In genomic region chr16:29995911-29996772, GRCh38 we compare ENCODE assay signal across 8 cellular contexts. TPM values are rescaled to one million over a fixed set of nuclear protein-coding genes. Genes with fewer than 3 reads are reported as not detected.
DNase-seq lines count a peak whose midpoint lies in the region; TF ChIP-seq lines count a peak whose summit lies in the region.

Gene INO80E, plus strand, starts transcription at chr16:29996241. Its CDS starts 70 bp downstream, at chr16:29996311.

- H3K36me3 ChIP-seq in ES-I3 (ENCODE audit: insufficient read depth, low read length) (peaks cover 4% of the 10 kb centered on the region; the same call in 1 of the 2 replicates), H7 (replicated peaks; ENCODE audit: control insufficient read depth, insufficient read depth, low read length) (peaks cover 3% of the 10 kb centered on the region), neural cell (ENCODE audit: insufficient read depth, low read length) (no peaks in the 10 kb centered on the region), stomach smooth muscle (ENCODE audit: control insufficient read depth in 2 of 2, insufficient read depth in 2 of 2, low read length in 2 of 2) (peaks cover 13 to 24% of the 10 kb centered on the region in 2 donors)

- peak within 1 kb of the TSS; percentile 96 for H2AFZ ChIP-seq in neural cell (ENCODE audit: low read depth, low read length)

- no peaks in the 10 kb centered on the region for H3K9me2 ChIP-seq in neural cell (ENCODE audit: insufficient read depth, low read length)

- TF ChIP-seq EP300 in neural cell (conservative IDR thresholded peaks at IDR 0.05; ENCODE audit: poor library complexity, severe bottlenecking) = peak; percentile 79

- peaks cover 7% of the 10 kb centered on the region for H3K79me2 ChIP-seq in neural cell (replicated peaks; ENCODE audit: insufficient read depth, low read length)

- H4K20me1 ChIP-seq in neural cell (ENCODE audit: insufficient read depth) = no peaks in the 10 kb centered on the region

- peak; percentile 100 for DNase-seq in H7
- peak; percentile 95 for DNase-seq in M059J (ENCODE audit: low read depth)
- peak; percentile 70 for DNase-seq in SIG-M5 (lab: John Stamatoyannopoulos, UW)
- DNase-seq in activated gamma-delta T cell (lab: John Stamatoyannopoulos, UW) = peak; percentile 99
- DNase-seq in fibroblast of the conjunctiva (ENCODE audit: low read depth) = peak; percentile 88

- H3K27me3 ChIP-seq in H7 (ENCODE audit: control insufficient read depth, insufficient read depth, low read length) (no peaks in the 10 kb centered on the region), neural cell (ENCODE audit: insufficient read depth, low read depth, low read length) (no peaks in the 10 kb centered on the region), stomach smooth muscle (ENCODE audit: control insufficient read depth in 1 of 2, insufficient read depth in 2 of 2, low read length in 2 of 2) (no peaks in the 10 kb centered on the region)

- peak; percentile 30 for TF ChIP-seq CTCF in neural cell (IDR thresholded peaks at IDR 0.05; ENCODE audit: poor library complexity, severe bottlenecking)

- no peaks in the 10 kb centered on the region for H3F3A ChIP-seq in neural cell (ENCODE audit: insufficient read depth, low read length, poor library complexity, severe bottlenecking)

- H3K4me1 ChIP-seq in ES-I3 (ENCODE audit: insufficient read depth, low read length) (no peaks in the 10 kb centered on the region; the same call in 1 of the 2 replicates), stomach smooth muscle (ENCODE audit: control insufficient read depth, insufficient read depth, low read length) (peaks cover 22% of the 10 kb centered on the region)

- TF ChIP-seq RAD21 in neural cell (conservative IDR thresholded peaks at IDR 0.05) = peak; percentile 51

- peak within 1 kb of the TSS; percentile 80 for H3K4me2 ChIP-seq in neural cell (ENCODE audit: low read length)

- H3K9ac ChIP-seq in ES-I3 (ENCODE audit: low read depth, low read length) (peak within 1 kb of the TSS; percentile 65), neural cell (ENCODE audit: low read length) (peak within 1 kb of the TSS; percentile 96), stomach smooth muscle (ENCODE audit: low read length in 2 of 2) (peak within 1 kb of the TSS; percentile 96 to 98)

- H3K9me3 ChIP-seq in ES-I3 (ENCODE audit: control insufficient read depth, insufficient read depth, low read length) (no peaks in the 10 kb centered on the region), neural cell (ENCODE audit: low read length) (no peaks in the 10 kb centered on the region), stomach smooth muscle (ENCODE audit: control insufficient read depth in 2 of 2, low read length in 2 of 2) (no peaks in the 10 kb centered on the region)

- peak within 1 kb of the TSS; percentile 97 for H3K27ac ChIP-seq in neural cell (ENCODE audit: low read length)
- H3K27ac ChIP-seq in stomach smooth muscle (ENCODE audit: low read length) = peak within 1 kb of the TSS; percentile 99

- peak within 1 kb of the TSS; percentile 81 for H3K4me3 ChIP-seq in H7 (ENCODE audit: insufficient read depth, low read depth, low read length)
- peak within 1 kb of the TSS; percentile 94 for H3K4me3 ChIP-seq in neural cell (ENCODE audit: low read length)
- H3K4me3 ChIP-seq in stomach smooth muscle (ENCODE audit: low read length in 2 of 2) = peak within 1 kb of the TSS; percentile 89 to 96

TF ChIP-seq in neural cell, 6 proteins besides CTCF, POLR2A, EP300 and RAD21:
- TF ChIP-seq POLR2AphosphoS5 (IDR thresholded peaks at IDR 0.05) (peak; percentile 87), TAF1 (IDR thresholded peaks at IDR 0.05; ENCODE audit: low read depth) (no peak), MXI1 (conservative IDR thresholded peaks at IDR 0.05; ENCODE audit: poor library complexity, severe bottlenecking) (peak; percentile 73), EZH2 (IDR thresholded peaks at IDR 0.05; ENCODE audit: borderline replicate concordance, insufficient read depth, low read length, poor library complexity, severe bottlenecking) (no peak), SMC3 (conservative IDR thresholded peaks at IDR 0.05; ENCODE audit: poor library complexity) (peak; percentile 37), REST (IDR thresholded peaks at IDR 0.05; ENCODE audit: borderline replicate concordance) (peak; percentile 12)

RNA-seq across cellular contexts. Expression of gene INO80E, which starts in this region (rescaled TPM):
- total RNA-seq in H7 (2014; rRNA removed; shearing (Covaris generic)) = 58.7 and 91.9 TPM in 2 replicates
- total RNA-seq in M059J (2014; rRNA removed; shearing (Covaris generic)) = 122 and 187 TPM in 2 replicates
- polyA plus RNA-seq in neural cell = 106 and 130 TPM in 2 replicates
- polyA minus RNA-seq in neural cell = 46.5 and 50.9 TPM in 2 replicates

Comparison
In these comparisons a context has a peak if more than half of its experiments do, and no peak if none do; other contexts are left out.
1. Peak in every context shown above with its lines: DNase-seq, H3K4me3 ChIP-seq and H3K27ac ChIP-seq.